Comparison of ENCODE assay signal across 17 cellular contexts in the genomic region with DNA sequence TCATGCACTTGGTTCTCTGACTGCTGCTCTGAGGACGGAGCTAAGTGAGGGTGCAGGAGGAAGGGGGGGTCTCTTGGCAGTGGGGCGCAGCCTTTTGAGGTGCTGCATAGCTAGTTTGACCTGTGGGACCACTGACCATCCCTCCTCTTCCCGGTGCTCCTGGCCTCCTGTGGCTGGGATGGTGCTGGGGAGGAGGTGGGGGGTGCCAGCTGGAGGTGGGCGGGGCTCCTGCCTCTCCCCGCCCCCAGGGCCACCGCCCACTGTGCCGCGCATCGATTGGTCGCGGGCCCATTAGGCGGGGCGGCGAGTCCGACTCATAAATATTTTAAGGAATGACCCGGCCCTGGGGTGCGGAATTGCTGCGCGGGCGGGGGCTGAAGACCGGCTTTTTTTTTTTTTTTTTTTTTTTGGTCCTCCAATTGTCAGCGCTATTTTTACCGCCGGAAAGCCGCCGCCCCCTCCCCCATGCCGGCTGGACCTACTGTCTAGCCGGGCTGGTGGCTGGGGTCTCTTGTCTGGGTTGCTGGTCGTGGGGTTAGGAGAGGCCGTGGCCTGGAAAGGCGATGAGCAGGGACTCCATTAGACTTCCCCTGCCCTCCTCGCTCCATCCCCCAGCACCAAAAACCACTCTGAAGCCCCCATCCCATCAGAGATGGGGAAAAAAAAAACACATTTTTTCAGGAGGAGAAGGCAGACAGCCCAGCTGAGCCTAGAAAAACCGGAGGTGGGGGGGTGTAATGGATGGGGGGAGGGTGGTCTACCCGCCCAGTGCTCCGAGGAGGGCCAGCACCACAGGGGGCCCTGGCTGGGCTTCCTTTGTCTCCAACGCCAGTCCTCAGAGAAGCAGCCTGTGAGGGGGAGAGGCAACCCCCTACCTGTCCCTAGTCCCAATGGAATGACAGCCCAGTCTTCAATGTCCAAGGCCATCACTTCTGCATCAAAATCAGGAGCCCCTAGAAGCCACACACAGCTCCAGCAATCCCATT. TPM values are rescaled to one million over a fixed set of nuclear protein-coding genes. Genes with fewer than 3 reads are reported as not detected.
A peak's percentile ranks its signal among the peaks of the same experiment; 100 is the strongest.
DNase-seq lines count a peak whose midpoint lies in the region; ATAC-seq, FAIRE-seq and TF ChIP-seq lines count a peak whose summit lies in the region.
"Had no signal": no experiment of that assay in that cellular context is flagged by ENCODE, and none has a peak within 500 bp of the region (broad histone marks: within the 10 kb centered on the region; RNA-seq: fewer than 3 reads in every experiment).

No MANE protein-coding gene starts in this region.

- no peak overlapping the region for H3K56ac ChIP-seq in IMR-90 (ENCODE audit: extremely low read depth, insufficient read depth, low read length)

- no peak overlapping the region for H3K18ac ChIP-seq in IMR-90 (ENCODE audit: low read depth, low read length)

- WGBS in IMR-90 (ENCODE audit: extremely low coverage in 2 of 2, insufficient read length in 1 of 2), 2 experiments, result 7% methylated on average over 14 of the region's 36 CpGs; no CpG with 5 or more reads in 1 of the 2 experiments
- WGBS in K562 (ENCODE audit: insufficient coverage, low coverage, missing lambda C conversion rate), result 7% methylated on average over 19 of the region's 36 CpGs
- WGBS in heart left ventricle, 4 donors, result 23 to 33% (median 30%) methylated on average over 34 to 36 of the region's 36 CpGs

- no peak overlapping the region for H4K91ac ChIP-seq in IMR-90 (ENCODE audit: insufficient read depth, low read depth, low read length)

- H3K4me2 ChIP-seq in DOHH2 (ENCODE audit: low read length) (peak overlapping the region; percentile 86), IMR-90 (ENCODE audit: low read depth, low read length) (no peak overlapping the region), K562 (ENCODE audit: insufficient read depth, low read length) (no peak overlapping the region)

- no peaks in the 10 kb centered on the region for H3K9me2 ChIP-seq in DOHH2 (replicated peaks; ENCODE audit: control insufficient read depth, low read length)

- no peaks in the 10 kb centered on the region for H3K9me3 ChIP-seq in DOHH2 (ENCODE audit: control insufficient read depth, insufficient read depth, low read length)
- no peaks in the 10 kb centered on the region for H3K9me3 ChIP-seq in IMR-90 (ENCODE audit: control insufficient read depth, insufficient read depth, low read length)
- H3K9me3 ChIP-seq in K562 (replicated peaks; ENCODE audit: control insufficient read depth, insufficient read depth, low read depth, low read length), result no peaks in the 10 kb centered on the region
- no peaks in the 10 kb centered on the region for H3K9me3 ChIP-seq in heart left ventricle
- H3K9me3 ChIP-seq: testis had no signal

- H3K36me3 ChIP-seq in DOHH2 (ENCODE audit: control insufficient read depth, low read length) (peaks cover 68% of the 10 kb centered on the region), IMR-90 (ENCODE audit: control insufficient read depth, insufficient read depth, low read length) (no peaks in the 10 kb centered on the region), K562 (ENCODE audit: control insufficient read depth, insufficient read depth, low read length) (no peaks in the 10 kb centered on the region), heart left ventricle (no peaks in the 10 kb centered on the region)

- no peak overlapping the region for H2BK120ac ChIP-seq in IMR-90 (ENCODE audit: low read depth, low read length)

- dilution Hi-C loops in IMR-90 (cut with HindIII; ENCODE audit: low sequenced_read_pairs, unreplicated experiment), result no loop called here

- no peak overlapping the region for H4K5ac ChIP-seq in IMR-90 (ENCODE audit: low read depth, low read length)

- H3K79me1 ChIP-seq in IMR-90 (ENCODE audit: low read depth in 1 of 2, low read length in 2 of 2), result 0 out of 4 replicates have a peak, but pooled peaks cover 0 to 2% of the 10 kb centered on the region in 2 experiments

- in situ Hi-C loops in IMR-90 (cut with MboI; ENCODE audit: low sequenced_read_pairs), result no loop called here
- in situ Hi-C loops in K562 (cut with MboI), result no loop called here

- no peak for TF ChIP-seq EP300 in K562 (IDR thresholded peaks at IDR 0.05; ENCODE audit: low read length)

- no peak overlapping the region for H3K23ac ChIP-seq in IMR-90 (ENCODE audit: low read depth, low read length)

- BruUV-seq in IMR-90 (replicated peaks; lab: Mats Ljungman, UMichigan) (no TSS peak), K562 (replicated peaks; lab: Mats Ljungman, UMichigan) (no TSS peak)

- TF ChIP-seq RAD21 in IMR-90 (IDR thresholded peaks at IDR 0.05; ENCODE audit: low read length) (no peak), K562 (CRISPR knock-in tag; conservative IDR thresholded peaks at IDR 0.05 in 1 of 2, IDR thresholded peaks at IDR 0.05 in 1 of 2) (no peak)

- H3K9ac ChIP-seq in IMR-90 (ENCODE audit: low read depth, low read length), result no peak overlapping the region
- H3K9ac ChIP-seq in K562 (ENCODE audit: insufficient read depth in 1 of 2, low read depth in 2 of 2, low read length in 2 of 2), result no peak overlapping the region
- H3K9ac ChIP-seq: parathyroid adenoma had no signal

- peaks cover 0 to 2% (median 0%) of the 10 kb centered on the region in 7 donors for H3K9me3 Mint-ChIP-seq in naive B cell

- no peak overlapping the region for H2BK20ac ChIP-seq in IMR-90 (ENCODE audit: low read depth, low read length)

- peaks cover 70 to 94% (median 84%) of the 10 kb centered on the region in 3 donors for H3K4me1 Mint-ChIP-seq in naive B cell

- peaks cover 0 to 11% of the 10 kb centered on the region in 2 donors for H3K36me3 Mint-ChIP-seq in naive B cell

- TF ChIP-seq CTCF in DOHH2 (IDR thresholded peaks at IDR 0.05; ENCODE audit: low read depth, low read length, poor library complexity, severe bottlenecking) (no peak), IMR-90 (conservative IDR thresholded peaks at IDR 0.05; ENCODE audit: low read depth, low read length) (no peak), K562 (IDR thresholded peaks at IDR 0.05 in 2 of 3, conservative IDR thresholded peaks at IDR 0.05 in 1 of 3; ENCODE audit: insufficient read depth in 2 of 3, low read depth in 1 of 3, low read length in 3 of 3) (no peak), heart left ventricle (IDR thresholded peaks at IDR 0.05) (no peak)

- peak overlapping the region in 4 of 6 donors; percentile 44 to 93 (median 80) for H3K27ac Mint-ChIP-seq in naive B cell

- H2AK9ac ChIP-seq in IMR-90 (replicated peaks; ENCODE audit: low read depth, low read length, poor library complexity), result no peak overlapping the region

- peak overlapping the region; percentile 49 for H3K4me3 ChIP-seq in DOHH2 (ENCODE audit: low read length)
- no peak overlapping the region for H3K4me3 ChIP-seq in IMR-90 (ENCODE audit: insufficient read depth, low read depth, low read length)
- H3K4me3 ChIP-seq in K562, result no peak overlapping the region
- no peak overlapping the region for H3K4me3 ChIP-seq in heart left ventricle
- H3K4me3 ChIP-seq: testis had no signal

- peaks cover 26% of the 10 kb centered on the region for H3F3A ChIP-seq in DOHH2 (ENCODE audit: control insufficient read depth, insufficient read depth)

- POLR2A ChIA-PET in IMR-90 (lab: Charles Lee; ENCODE audit: unreplicated experiment), result no interaction called here
- POLR2A ChIA-PET in K562 (lab: Yijun Ruan, JAX), result interaction anchor here (0.5 to 1.9 kb wide), 4 partner anchors 9 to 730 kb away, joined by 3 to 7 read pairs (median 4); no protein-coding TSS in a partner anchor

- H3K14ac ChIP-seq in IMR-90 (replicated peaks; ENCODE audit: low read depth, low read length), result no peak overlapping the region

- no peak overlapping the region for H2BK5ac ChIP-seq in IMR-90 (ENCODE audit: low read depth, low read length, poor library complexity, severe bottlenecking)

- H3K27ac ChIP-seq in DOHH2 (ENCODE audit: low read depth, low read length) (peak overlapping the region; percentile 21), IMR-90 (ENCODE audit: insufficient read depth, low read length) (no peak overlapping the region), K562 (ENCODE audit: extremely low read depth, low read depth, low read length) (no peak overlapping the region), heart left ventricle (no peak overlapping the region)
- H3K27ac ChIP-seq: parathyroid adenoma, testis had no signal

- H4K20me1 ChIP-seq in DOHH2 (ENCODE audit: control insufficient read depth, insufficient read depth, low read depth, low read length) (peaks cover 35% of the 10 kb centered on the region), IMR-90 (ENCODE audit: insufficient read depth, low read length) (peaks cover 8% of the 10 kb centered on the region; the same call in 1 of the 2 replicates), K562 (replicated peaks; ENCODE audit: control insufficient read depth, insufficient read depth, low read length) (peaks cover 31% of the 10 kb centered on the region)

- H2AFZ ChIP-seq in IMR-90 (replicated peaks; ENCODE audit: low read length, poor library complexity) (no peak overlapping the region), K562 (ENCODE audit: low read depth, low read length) (no peak overlapping the region)
- H2AFZ ChIP-seq: parathyroid adenoma had no signal

- no peak overlapping the region for H2AK5ac ChIP-seq in IMR-90 (ENCODE audit: low read depth, low read length)

- ATAC-seq in IMR-90 (ENCODE audit: low read depth) (peak; percentile 40; the same call in 1 of the 2 replicates), K562 (peak; percentile 74), naive B cell (ENCODE audit: low read depth in 2 of 2) (no peak), heart left ventricle (no peak)
- ATAC-seq: activated CD4-positive, CD25-positive, alpha-beta regulatory T cell treated with anti-CD3 and anti-CD28 coated beads, Interleukin-2, amount 50 U/mL, for 24 hours; left colon had no signal

- no peak for TF ChIP-seq POLR2A in IMR-90 (IDR thresholded peaks at IDR 0.05; ENCODE audit: low read depth, low read length)
- no peak for TF ChIP-seq POLR2A in K562 (conservative IDR thresholded peaks at IDR 0.05)
- TF ChIP-seq POLR2A in heart left ventricle (IDR thresholded peaks at IDR 0.05), result no peak

- CTCF ChIA-PET in IMR-90 (lab: Yijun Ruan, JAX), result no interaction called here
- CTCF ChIA-PET in K562 (lab: Yijun Ruan, JAX; ENCODE audit: low intra/inter-chr PET ratio), result no interaction called here

- H4K8ac ChIP-seq in IMR-90 (ENCODE audit: low read depth in 2 of 2, low read length in 2 of 2), result no peak overlapping the region

- H3K79me2 ChIP-seq in DOHH2 (ENCODE audit: control insufficient read depth, low read length) (peaks cover 95% of the 10 kb centered on the region), K562 (ENCODE audit: control insufficient read depth, insufficient read depth, low read length) (no peaks in the 10 kb centered on the region)

- DNase-seq in IMR-90 (no peak), K562 (ENCODE audit: extremely low read depth in 1 of 4, low spot score in 3 of 4) (peak; percentile 40 to 93 (median 89)), naive B cell (no peak), RCC 7860 (ENCODE audit: low spot score) (no peak), NCI-H345 treated with DMSO at 0.1 percent for 48 hours (lab: John Stamatoyannopoulos, UW; ENCODE audit: unreplicated experiment) (no peak), NCI-H187 treated with DMSO at 0.1 percent for 48 hours (lab: John Stamatoyannopoulos, UW) (no peak), heart left ventricle (no peak)
- DNase-seq: effector memory CD4-positive, alpha-beta T cell; left colon; NCI-H1417 treated with DMSO at 0.1 percent for 48 hours; stimulated activated CD4-positive, alpha-beta T cell treated with anti-CD3 and anti-CD28 coated beads, Interleukin-4, amount 100 ng/mL, for 1 hour; testis had no signal

- peak overlapping the region in 4 of 8 donors; percentile 42 to 59 (median 54) for H3K4me3 Mint-ChIP-seq in naive B cell

- H3K27me3 ChIP-seq in DOHH2 (ENCODE audit: control insufficient read depth, low read length) (no peaks in the 10 kb centered on the region), IMR-90 (ENCODE audit: control insufficient read depth, insufficient read depth, low read length) (peaks cover 4% of the 10 kb centered on the region; the same call in 1 of the 2 replicates), K562 (ENCODE audit: control insufficient read depth in 2 of 2, insufficient read depth in 2 of 2, low read length in 2 of 2) (peaks cover 36 to 74% of the 10 kb centered on the region in 2 experiments; a peak in 4 of 5 replicates), heart left ventricle (peaks cover 0 to 4% (median 0%) of the 10 kb centered on the region in 9 donors)
- H3K27me3 ChIP-seq: testis had no signal

- FAIRE-seq in K562 (lab: Jason Lieb, UNC), result no peak
- FAIRE-seq in RCC 7860 (lab: Jason Lieb, UNC), result no peak
- FAIRE-seq: G401.6, GM12892 had no signal

- H3K4me1 ChIP-seq in DOHH2 (ENCODE audit: control insufficient read depth, low read length) (peaks cover 84% of the 10 kb centered on the region), IMR-90 (ENCODE audit: control insufficient read depth, insufficient read depth, low read length) (no peaks in the 10 kb centered on the region; the same call in 1 of the 2 replicates), K562 (replicated peaks in 1 of 2; ENCODE audit: control insufficient read depth in 2 of 2, insufficient read depth in 2 of 2, low read length in 2 of 2) (peaks cover 0 to 12% of the 10 kb centered on the region in 2 experiments; a peak in 2 of 5 replicates), heart left ventricle (peaks cover 0 to 12% (median under 1%) of the 10 kb centered on the region in 12 donors)

- no peak overlapping the region for H3K4ac ChIP-seq in IMR-90 (ENCODE audit: low read depth, low read length)

- H3K27me3 Mint-ChIP-seq in naive B cell, result no peaks in the 10 kb centered on the region

- H3K9me1 ChIP-seq in IMR-90 (ENCODE audit: insufficient read depth, low read length), result no peaks in the 10 kb centered on the region
- no peaks in the 10 kb centered on the region for H3K9me1 ChIP-seq in K562 (ENCODE audit: control insufficient read depth, insufficient read depth, low read length)

- intact Hi-C loops in IMR-90 (cut with micrococcal nuclease), result no loop called here
- intact Hi-C loops in K562 (cut with micrococcal nuclease), result no loop called here
- intact Hi-C loops in heart left ventricle (cut with DNase I), result no loop called here

- no peak overlapping the region for H2BK15ac ChIP-seq in IMR-90 (ENCODE audit: low read depth, low read length)

RNA-seq across cellular contexts. Expression of gene SH2B2, which starts 6.4 kb away (rescaled TPM):
- total RNA-seq in IMR-90 (2012; rRNA removed), result 0.36 and 0.56 TPM in 2 replicates
- polyA plus RNA-seq in IMR-90 (2012; rRNA removed), result 0.99 and 1.7 TPM in 2 replicates
- 1.2 and 4.4 TPM in 2 replicates for polyA plus RNA-seq in IMR-90 (2012; cell fraction: cytosol; rRNA removed)
- 2.8 and 9.6 TPM in 2 replicates for polyA plus RNA-seq in IMR-90 (2012; cell fraction: nucleus; rRNA removed; ENCODE audit: low replicate concordance)
- 0.72 TPM in 1 of 2 replicates, not detected in the other for total RNA-seq in K562 (2011; cell fraction: chromatin; rRNA removed; ENCODE audit: low replicate concordance)
- total RNA-seq in K562 (2011; cell fraction: nucleolus; rRNA removed), result 0.66 and 1.0 TPM in 2 replicates
- total RNA-seq in K562 (2011; cell fraction: nucleoplasm; rRNA removed), result 0.22 and 0.31 TPM in 2 replicates
- 0.68 TPM in 1 of 2 replicates, not detected in the other for total RNA-seq in K562 (2014; rRNA removed)
- not detected in 2 replicates for total RNA-seq in K562 (2014; rRNA removed; fragmentation: Illumina TruSeq; extraction: Trizol)
- total RNA-seq in K562 (2015; rRNA removed; fragmentation: Illumina TruSeq; extraction: Trizol), result 0.08 TPM in 1 of 2 replicates, not detected in the other
- total RNA-seq in K562 (2021), result 0.34 and 0.89 TPM in 2 replicates
- polyA plus RNA-seq in K562 (2011; rRNA removed), result 0.03 and 0.07 TPM in 2 replicates
- polyA plus RNA-seq in K562 (2011; cell fraction: cytosol; rRNA removed), result 0.13 and 0.64 TPM in 2 replicates
- 0.14 and 0.36 TPM in 2 replicates for polyA plus RNA-seq in K562 (2011; cell fraction: nucleus; rRNA removed)
- 0.14 and 0.46 TPM in 2 replicates for polyA plus RNA-seq in K562 (2012)
- polyA plus RNA-seq in K562 (2014; fragmentation: Illumina TruSeq; extraction: Trizol), result 0.07 and 0.08 TPM in 2 replicates
- polyA plus RNA-seq in K562 (2014; fragmentation: Nextera tagmentation; extraction: Ambion mirVana), result not detected
- polyA plus RNA-seq in K562 (2014; rRNA removed), result 0.07 and 0.12 TPM in 2 replicates
- polyA minus RNA-seq in K562 (2011; rRNA and poly(A)+ RNA removed), result 0.18 TPM in 1 of 2 replicates, not detected in the other
- polyA minus RNA-seq in K562 (2011; cell fraction: cytosol; rRNA and poly(A)+ RNA removed), result 0.38 TPM in 1 of 2 replicates, not detected in the other
- 0.22 and 0.40 TPM in 2 replicates for polyA minus RNA-seq in K562 (2011; cell fraction: nucleus; rRNA and poly(A)+ RNA removed)
- polyA plus RNA-seq in naive B cell (ENCODE audit: low read depth in 6 of 6), result 10 to 100 TPM; 15.4 to 78.4 (median 27.2) TPM
- 1 to 10 TPM in 8 of 9 donors, under 1 TPM in 1; 1.00 to 5.7 (median 2.5) TPM for total RNA-seq in heart left ventricle
- 1 to 10 TPM in 1 of 2 donors, under 1 TPM in 1; 0.50 to 2.2 TPM for polyA plus RNA-seq in heart left ventricle

Comparison
In these comparisons a context has a peak if more than half of its experiments do, and no peak if none do; other contexts are left out.
1. ATAC-seq: peak in IMR-90 (single experiment) and K562 (single experiment); none in naive B cell (0 of 2) and heart left ventricle (0 of 4).
2. DNase-seq: peak in K562 (4 of 4); none in IMR-90 (single experiment), naive B cell (single experiment), RCC 7860 (single experiment), NCI-H345 treated with DMSO at 0.1 percent for 48 hours (single experiment), NCI-H187 treated with DMSO at 0.1 percent for 48 hours (single experiment) and heart left ventricle (0 of 5).